ENCODE assay signal across 21 cellular contexts in genomic region chr13:73274147-73274546, GRCh38.
DNase-seq lines count a peak whose midpoint lies in the region; ATAC-seq, FAIRE-seq and TF ChIP-seq lines count a peak whose summit lies in the region.
"Had no signal": no experiment of that assay in that cellular context is flagged by ENCODE, and none has a peak within 500 bp of the region (broad histone marks: within the 10 kb centered on the region; RNA-seq: fewer than 3 reads in every experiment).

No MANE protein-coding gene starts in this region.

- H3K4me1 Mint-ChIP-seq in natural killer cell: peaks cover 0 to 5% of the 10 kb centered on the region in 2 donors
- H3K4me1 Mint-ChIP-seq: CD14-positive monocyte; stimulated activated effector memory CD8-positive, alpha-beta T cell treated with anti-CD3 and anti-CD28 coated beads, Interleukin-12 subunit alpha, Interleukin-12 subunit beta, amount 100 ng/mL, for 72 hours had no signal

- H3K4me3 ChIP-seq in AG09309 (ENCODE audit: control insufficient read depth, low read depth, low read length): no peak overlapping the region
- H3K4me3 ChIP-seq: lower lobe of right lung, MG63, psoas muscle, tibial nerve had no signal

- DNase-seq in AG09309 (ENCODE audit: low read depth) (peak; percentile 40), H54 (ENCODE audit: insufficient read length, low spot score) (no peak), amniotic stem cell (lab: John Stamatoyannopoulos, UW) (peak; percentile 9), myocyte (ENCODE audit: low read depth) (peak; percentile 69), natural killer cell (no peak)
- DNase-seq: aorta; DMS53; lower lobe of right lung; naive thymus-derived CD8-positive, alpha-beta T cell; NCI-H1930; NCI-H510A treated with DMSO at 0.1 percent for 48 hours; psoas muscle; Right ventricle myocardium superior had no signal

- H3K9me3 Mint-ChIP-seq in natural killer cell: peaks cover 0 to 3% of the 10 kb centered on the region in 2 donors

- no peaks in the 10 kb centered on the region for H3K27me3 Mint-ChIP-seq in natural killer cell (ENCODE audit: low read depth in 2 of 2)
- H3K27me3 Mint-ChIP-seq: dendritic cell treated with granulocyte-macrophage colony-stimulating factor and Interleukin-4, amounts not matched to agents 40 ng/mL and 50 ng/mL, for 4 days; naive thymus-derived CD8-positive, alpha-beta T cell had no signal

- H3K27ac Mint-ChIP-seq in natural killer cell: no peak overlapping the region
- H3K27ac Mint-ChIP-seq: CD14-positive monocyte; dendritic cell treated with granulocyte-macrophage colony-stimulating factor and Interleukin-4, amounts not matched to agents 40 ng/mL and 50 ng/mL, for 4 days; stimulated activated effector memory CD8-positive, alpha-beta T cell treated with anti-CD3 and anti-CD28 coated beads, Interleukin-12 subunit alpha, Interleukin-12 subunit beta, amount 100 ng/mL, for 72 hours had no signal

- TF ChIP-seq CTCF in AG09309 (IDR thresholded peaks at IDR 0.05; ENCODE audit: control insufficient read depth, insufficient read depth, low read depth, low read length, missing control alignments) (no peak), natural killer cell (IDR thresholded peaks at IDR 0.05) (no peak)

- H3K4me3 Mint-ChIP-seq in natural killer cell: no peak overlapping the region
- H3K4me3 Mint-ChIP-seq: CD14-positive monocyte; dendritic cell treated with granulocyte-macrophage colony-stimulating factor and Interleukin-4, amounts not matched to agents 40 ng/mL and 50 ng/mL, for 4 days; stimulated activated effector memory CD8-positive, alpha-beta T cell treated with anti-CD3 and anti-CD28 coated beads, Interleukin-12 subunit alpha, Interleukin-12 subunit beta, amount 100 ng/mL, for 72 hours had no signal

- peak; percentile 45 for FAIRE-seq in H54 (lab: Jason Lieb, UNC)

- no peak for ATAC-seq in HG02981 (IDR thresholded peaks at IDR 0.05; ENCODE audit: unreplicated experiment)
- ATAC-seq in HG02885 (IDR thresholded peaks at IDR 0.05; ENCODE audit: poor library complexity, unreplicated experiment): no peak
- ATAC-seq in HG03097 (IDR thresholded peaks at IDR 0.05; ENCODE audit: low FRiP score, unreplicated experiment): no peak
- ATAC-seq in natural killer cell: no peak
- ATAC-seq: naive thymus-derived CD8-positive, alpha-beta T cell; stimulated activated effector memory CD8-positive, alpha-beta T cell treated with anti-CD3 and anti-CD28 coated beads, Interleukin-12 subunit alpha, Interleukin-12 subunit beta, amount 100 ng/mL, for 72 hours had no signal

- intact Hi-C loops in natural killer cell (cut with micrococcal nuclease): no loop called here

- no peaks in the 10 kb centered on the region for H3K36me3 Mint-ChIP-seq in natural killer cell
- H3K36me3 Mint-ChIP-seq: CD14-positive monocyte; stimulated activated effector memory CD8-positive, alpha-beta T cell treated with anti-CD3 and anti-CD28 coated beads, Interleukin-12 subunit alpha, Interleukin-12 subunit beta, amount 100 ng/mL, for 72 hours had no signal

- TF ChIP-seq POLR2A in H54 (IDR thresholded peaks at IDR 0.05; ENCODE audit: low read depth, low read length): no peak

Comparison
In these comparisons a context has a peak if more than half of its experiments do, and no peak if none do; other contexts are left out.
1. DNase-seq: peak in AG09309 (single experiment), amniotic stem cell (single experiment) and myocyte (single experiment); none in H54 (single experiment) and natural killer cell (single experiment).